23 cellular contexts compared by ENCODE assay signal in genomic region chr12:6784292-6784691, GRCh38. TPM values are rescaled to one million over a fixed set of nuclear protein-coding genes. Genes with fewer than 3 reads are reported as not detected.
DNase-seq lines count a peak whose midpoint lies in the region; ATAC-seq and TF ChIP-seq lines count a peak whose summit lies in the region.
"Had no signal": no experiment of that assay in that cellular context is flagged by ENCODE, and none has a peak within 500 bp of the region (broad histone marks: within the 10 kb centered on the region; RNA-seq: fewer than 3 reads in every experiment).

No MANE protein-coding gene starts in this region.

- intact Hi-C loops in ovary (cut with DNase I): loop anchor here in 2 of 4 donors (5.0 to 10.0 kb wide), 4 partner anchors 37 to 159 kb away; partner anchors contain the start of gene GPR162 (in 1 of the 2)

- no peaks in the 10 kb centered on the region for H3K79me2 ChIP-seq in osteoblast (ENCODE audit: insufficient read depth, low read length)

- ATAC-seq in activated naive CD4-positive, alpha-beta T cell treated with anti-CD3 and anti-CD28 coated beads, Interleukin-2, amount 50 U/mL, for 72 hours: peak in 1 of 2 donors; percentile 18
- ATAC-seq in effector memory CD8-positive, alpha-beta T cell (replicated peaks): no peak
- ATAC-seq: body of pancreas; CD8-positive, alpha-beta T cell; naive thymus-derived CD8-positive, alpha-beta T cell had no signal

- H3K27ac ChIP-seq in SJCRH30 (no peak overlapping the region), osteoblast (ENCODE audit: low read depth, low read length) (no peak overlapping the region), ovary (no peak overlapping the region)
- H3K27ac ChIP-seq: body of pancreas, colonic mucosa, Peyer's patch, SK-N-MC had no signal

- 64 to 74% (median 67%) methylated on average over 5 of the region's 5 CpGs for WGBS in ovary, 3 donors

- no peaks in the 10 kb centered on the region for H3K36me3 ChIP-seq in SJCRH30
- no peaks in the 10 kb centered on the region for H3K36me3 ChIP-seq in osteoblast (ENCODE audit: insufficient read depth, low read length)
- no peaks in the 10 kb centered on the region for H3K36me3 ChIP-seq in ovary
- H3K36me3 ChIP-seq: colonic mucosa, Peyer's patch had no signal

- no peaks in the 10 kb centered on the region for H4K20me1 ChIP-seq in osteoblast (ENCODE audit: insufficient read depth, low read length)

- no peaks in the 10 kb centered on the region for H3K9me3 ChIP-seq in SJCRH30 (replicated peaks)
- no peaks in the 10 kb centered on the region for H3K9me3 ChIP-seq in osteoblast (ENCODE audit: low read depth, low read length)
- H3K9me3 ChIP-seq in ovary: no peaks in the 10 kb centered on the region
- H3K9me3 ChIP-seq: body of pancreas, colonic mucosa, Peyer's patch had no signal

- peaks cover 0 to 8% of the 10 kb centered on the region in 2 donors for H3K27me3 Mint-ChIP-seq in effector memory CD8-positive, alpha-beta T cell
- H3K27me3 Mint-ChIP-seq: activated naive CD8-positive, alpha-beta T cell treated with anti-CD3 and anti-CD28 coated beads for 36 hours; memory B cell; naive thymus-derived CD8-positive, alpha-beta T cell had no signal

- H3K4me2 ChIP-seq in osteoblast (ENCODE audit: insufficient read depth, low read length): no peak overlapping the region

- H2AFZ ChIP-seq in osteoblast (ENCODE audit: low read length): no peak overlapping the region

- TF ChIP-seq EP300 in ovary (IDR thresholded peaks at IDR 0.05): no peak

- TF ChIP-seq POLR2A in ovary (IDR thresholded peaks at IDR 0.05): no peak

- H3K36me3 Mint-ChIP-seq in activated naive CD4-positive, alpha-beta T cell treated with anti-CD3 and anti-CD28 coated beads, Interleukin-2, amount 50 U/mL, for 72 hours: no peaks in the 10 kb centered on the region
- H3K36me3 Mint-ChIP-seq in effector memory CD8-positive, alpha-beta T cell (ENCODE audit: insufficient read depth): no peaks in the 10 kb centered on the region
- H3K36me3 Mint-ChIP-seq: activated naive CD8-positive, alpha-beta T cell treated with anti-CD3 and anti-CD28 coated beads for 36 hours; CD8-positive, alpha-beta T cell; memory B cell; naive thymus-derived CD8-positive, alpha-beta T cell had no signal

- H3K4me3 ChIP-seq in SJCRH30 (no peak overlapping the region), osteoblast (ENCODE audit: insufficient read depth, low read length) (no peak overlapping the region), ovary (no peak overlapping the region)
- H3K4me3 ChIP-seq: body of pancreas, colonic mucosa, Peyer's patch, SK-N-MC had no signal

- DNase-seq in activated naive CD4-positive, alpha-beta T cell treated with anti-CD3 and anti-CD28 coated beads, Interleukin-2, amount 50 U/mL, for 72 hours (ENCODE audit: low spot score in 2 of 2): no peak
- DNase-seq in activated naive CD4-positive, alpha-beta T cell treated with Interleukin-2 at 50 U/mL for 16 hours: no peak
- DNase-seq in SJCRH30: peak; percentile 33 to 49
- peak; percentile 45 for DNase-seq in osteoblast (ENCODE audit: insufficient read length, low spot score, missing footprints)
- no peak for DNase-seq in effector memory CD8-positive, alpha-beta T cell
- no peak for DNase-seq in ovary
- DNase-seq: activated CD4-positive, alpha-beta T cell treated with anti-CD3 and anti-CD28 coated beads for 4 hours; activated naive CD8-positive, alpha-beta T cell treated with anti-CD3 and anti-CD28 coated beads for 36 hours; body of pancreas; CD8-positive, alpha-beta T cell; colonic mucosa; DMS79; foreskin fibroblast; hippocampal formation; kidney; naive thymus-derived CD8-positive, alpha-beta T cell; NCI-H2227 treated with DMSO at 0.1 percent for 48 hours; Peyer's patch; stimulated activated CD4-positive, alpha-beta T cell treated with anti-CD3 and anti-CD28 coated beads, Interleukin-4, amount 100 ng/mL, for 1 hour had no signal

- peaks cover 9% of the 10 kb centered on the region; the same call in 1 of the 2 replicates for H3K4me1 ChIP-seq in SJCRH30
- peaks cover 8% of the 10 kb centered on the region for H3K4me1 ChIP-seq in osteoblast (ENCODE audit: insufficient read depth, low read length)
- H3K4me1 ChIP-seq in ovary (ENCODE audit: insufficient read depth): no peaks in the 10 kb centered on the region
- H3K4me1 ChIP-seq: body of pancreas, colonic mucosa had no signal

- no peak for TF ChIP-seq CTCF in osteoblast (IDR thresholded peaks at IDR 0.05; ENCODE audit: extremely low read depth, low read depth, low read length)
- no peak for TF ChIP-seq CTCF in ovary (IDR thresholded peaks at IDR 0.05)

- H3K4me1 Mint-ChIP-seq in effector memory CD8-positive, alpha-beta T cell (ENCODE audit: low read depth in 2 of 2): peaks cover 0 to 3% of the 10 kb centered on the region in 2 donors
- H3K4me1 Mint-ChIP-seq: memory B cell had no signal

- H3K9me3 Mint-ChIP-seq in activated naive CD4-positive, alpha-beta T cell treated with anti-CD3 and anti-CD28 coated beads, Interleukin-2, amount 50 U/mL, for 72 hours: no peaks in the 10 kb centered on the region
- no peaks in the 10 kb centered on the region for H3K9me3 Mint-ChIP-seq in effector memory CD8-positive, alpha-beta T cell
- H3K9me3 Mint-ChIP-seq: activated naive CD8-positive, alpha-beta T cell treated with anti-CD3 and anti-CD28 coated beads for 36 hours; CD8-positive, alpha-beta T cell; memory B cell; naive thymus-derived CD8-positive, alpha-beta T cell had no signal

- no peak overlapping the region for H3K4me3 Mint-ChIP-seq in effector memory CD8-positive, alpha-beta T cell
- H3K4me3 Mint-ChIP-seq: activated naive CD8-positive, alpha-beta T cell treated with anti-CD3 and anti-CD28 coated beads for 36 hours; CD8-positive, alpha-beta T cell; memory B cell; naive thymus-derived CD8-positive, alpha-beta T cell had no signal

- H3K27me3 ChIP-seq in SJCRH30 (no peaks in the 10 kb centered on the region), osteoblast (ENCODE audit: insufficient read depth, low read length) (no peaks in the 10 kb centered on the region), ovary (no peaks in the 10 kb centered on the region)
- H3K27me3 ChIP-seq: body of pancreas, colonic mucosa, Peyer's patch had no signal

- peak overlapping the region; percentile 1 to 29 for H3K27ac Mint-ChIP-seq in activated naive CD4-positive, alpha-beta T cell treated with anti-CD3 and anti-CD28 coated beads, Interleukin-2, amount 50 U/mL, for 72 hours
- no peak overlapping the region for H3K27ac Mint-ChIP-seq in effector memory CD8-positive, alpha-beta T cell
- H3K27ac Mint-ChIP-seq: activated naive CD8-positive, alpha-beta T cell treated with anti-CD3 and anti-CD28 coated beads for 36 hours; CD8-positive, alpha-beta T cell; memory B cell had no signal

RNA-seq across cellular contexts. Expression of gene CD4, which starts 5.0 kb away (rescaled TPM):
- total RNA-seq in activated naive CD4-positive, alpha-beta T cell treated with anti-CD3 and anti-CD28 coated beads, Interleukin-2, amount 50 U/mL, for 72 hours: 100 to 1,000 TPM; 165 to 244 TPM
- total RNA-seq in SJCRH30 (2014; rRNA removed; shearing (Covaris generic)): not detected in 2 replicates
- 10.9 and 15.0 TPM in 2 replicates for total RNA-seq in osteoblast
- total RNA-seq in ovary: 10 to 100 TPM in 4 of 7 donors, 1 to 10 TPM in 3; 2.1 to 12.5 (median 10.3) TPM
- polyA plus RNA-seq in ovary: 10 to 100 TPM in 1 of 2 donors, 1 to 10 TPM in 1; 7.3 to 40.2 TPM
- total RNA-seq: M059J had no signal

RNA-seq across cellular contexts. Expression of gene LAG3, which starts 12.0 kb away (rescaled TPM):
- 100 to 1,000 TPM in 1 of 2 donors, 10 to 100 TPM in 1; 71.3 to 117 TPM for total RNA-seq in activated naive CD4-positive, alpha-beta T cell treated with anti-CD3 and anti-CD28 coated beads, Interleukin-2, amount 50 U/mL, for 72 hours
- 0.16 TPM in 1 of 2 replicates, not detected in the other for total RNA-seq in SJCRH30 (2014; rRNA removed; shearing (Covaris generic))
- total RNA-seq in osteoblast: not detected in 2 replicates
- 10 to 100 TPM in 6 of 7 donors, 1 to 10 TPM in 1; 8.5 to 21.8 (median 16.0) TPM for total RNA-seq in ovary
- 10 to 100 TPM in 1 of 2 donors, 1 to 10 TPM in 1; 4.7 to 13.7 TPM for polyA plus RNA-seq in ovary
- total RNA-seq: body of pancreas, M059J, skeletal muscle tissue had no signal

RNA-seq across cellular contexts. Expression of gene PTMS, which starts 18.1 kb away (rescaled TPM):
- 100 to 1,000 TPM in 1 of 2 donors, 10 to 100 TPM in 1; 76.0 to 163 TPM for total RNA-seq in activated naive CD4-positive, alpha-beta T cell treated with anti-CD3 and anti-CD28 coated beads, Interleukin-2, amount 50 U/mL, for 72 hours
- 84.2 and 89.9 TPM in 2 replicates for total RNA-seq in SJCRH30 (2014; rRNA removed; shearing (Covaris generic))
- total RNA-seq in osteoblast (70.4 and 72.7 TPM in 2 replicates), ovary (1,000 to 10,000 TPM in 1 of 7 donors, 100 to 1,000 TPM in 6; 100 to 1,013 (median 576) TPM)
- 100 to 1,000 TPM; 550 to 594 TPM for polyA plus RNA-seq in ovary

RNA-seq across cellular contexts. Expression of gene MLF2, which starts 31.4 kb away (rescaled TPM):
- 100 to 1,000 TPM; 149 to 275 TPM for total RNA-seq in activated naive CD4-positive, alpha-beta T cell treated with anti-CD3 and anti-CD28 coated beads, Interleukin-2, amount 50 U/mL, for 72 hours
- total RNA-seq in SJCRH30 (2014; rRNA removed; shearing (Covaris generic)): 161 and 175 TPM in 2 replicates
- total RNA-seq in osteoblast (118 and 138 TPM in 2 replicates), ovary (100 to 1,000 TPM in 6 of 7 donors, 10 to 100 TPM in 1; 64.1 to 162 (median 141) TPM)
- 100 to 1,000 TPM; 130 to 138 TPM for polyA plus RNA-seq in ovary

RNA-seq across cellular contexts. Expression of gene GPR162, which starts 37.3 kb away (rescaled TPM):
- under 1 TPM; 0.46 to 0.60 TPM for total RNA-seq in activated naive CD4-positive, alpha-beta T cell treated with anti-CD3 and anti-CD28 coated beads, Interleukin-2, amount 50 U/mL, for 72 hours
- total RNA-seq in SJCRH30 (2014; rRNA removed; shearing (Covaris generic)): 2.2 and 3.5 TPM in 2 replicates
- total RNA-seq in osteoblast (1.4 and 5.0 TPM in 2 replicates), ovary (10 to 100 TPM in 2 of 7 donors, 1 to 10 TPM in 4, under 1 TPM in 1; 0.60 to 12.0 (median 7.6) TPM)
- 1 to 10 TPM; 1.2 to 9.0 TPM for polyA plus RNA-seq in ovary
- total RNA-seq: CD8-positive, alpha-beta T cell; naive thymus-derived CD8-positive, alpha-beta T cell had no signal
- polyA plus RNA-seq: naive thymus-derived CD8-positive, alpha-beta T cell had no signal

Comparison
In these comparisons a context has a peak if more than half of its experiments do, and no peak if none do; other contexts are left out.
1. DNase-seq: peak in SJCRH30 (2 of 2) and osteoblast (single experiment); none in activated naive CD4-positive, alpha-beta T cell treated with anti-CD3 and anti-CD28 coated beads, Interleukin-2, amount 50 U/mL, for 72 hours (0 of 2), activated naive CD4-positive, alpha-beta T cell treated with Interleukin-2 at 50 U/mL for 16 hours (single experiment), effector memory CD8-positive, alpha-beta T cell (0 of 3) and ovary (0 of 5).
2. H3K27ac Mint-ChIP-seq: peak in activated naive CD4-positive, alpha-beta T cell treated with anti-CD3 and anti-CD28 coated beads, Interleukin-2, amount 50 U/mL, for 72 hours (2 of 2); none in effector memory CD8-positive, alpha-beta T cell (0 of 2).
3. RNA of gene CD4, which starts 5.0 kb away (total RNA-seq): 165 to 244 TPM in activated naive CD4-positive, alpha-beta T cell treated with anti-CD3 and anti-CD28 coated beads, Interleukin-2, amount 50 U/mL, for 72 hours; 10.9 to 15.0 TPM in osteoblast, 2.1 to 12.5 TPM in ovary and not detected in SJCRH30; every median in the first group is over 10 times any median in the second.